8 cellular contexts compared by ENCODE assay signal in genomic region chr1:150150511-150151021, GRCh38. TPM values are rescaled to one million over a fixed set of nuclear protein-coding genes. Genes with fewer than 3 reads are reported as not detected.
DNase-seq lines count a peak whose midpoint lies in the region; ATAC-seq and TF ChIP-seq lines count a peak whose summit lies in the region.

No MANE protein-coding gene starts in this region.

- peaks cover 57% of the 10 kb centered on the region for H3K4me1 ChIP-seq in OCI-LY7 (ENCODE audit: insufficient read depth, low read length, poor library complexity, severe bottlenecking)

- peaks cover 46% of the 10 kb centered on the region; the same call in 1 of the 2 replicates for H3K79me2 ChIP-seq in OCI-LY7 (ENCODE audit: insufficient read depth, low read depth, low read length)

- no peaks in the 10 kb centered on the region for H3K9me3 ChIP-seq in OCI-LY7 (ENCODE audit: low read length)

- POLR2A ChIA-PET in OCI-LY7 (lab: Charles Lee): interaction anchor here (1.9 to 4.5 kb wide), 2 partner anchors 11 to 14 kb away, joined by 9 to 38 read pairs; no protein-coding TSS in a partner anchor

- H2AFZ ChIP-seq in OCI-LY7 (ENCODE audit: low read length): peak overlapping the region; percentile 10; the same call in 1 of the 2 replicates

- no TSS peak for BruUV-seq in OCI-LY7 (replicated peaks; lab: Mats Ljungman, UMichigan)

- peak overlapping the region; percentile 90 for H3K27ac ChIP-seq in OCI-LY7 (ENCODE audit: low read depth, low read length, poor library complexity, severe bottlenecking)
- peak overlapping the region; percentile 78 for H3K27ac ChIP-seq in layer of hippocampus (ENCODE audit: low read depth, low read length)

- H3K4me3 ChIP-seq in OCI-LY7 (ENCODE audit: low read depth, low read length, poor library complexity, severe bottlenecking) (peak overlapping the region; percentile 99), astrocyte of the cerebellum (ENCODE audit: low read depth, low read length) (peak overlapping the region; percentile 86)

- H4K20me1 ChIP-seq in OCI-LY7 (ENCODE audit: insufficient read depth, low read length): no peaks in the 10 kb centered on the region

- CTCF ChIA-PET in OCI-LY7 (lab: Charles Lee; ENCODE audit: unreplicated experiment): interaction anchor here (1.0 kb wide), 1 partner anchor 82 kb away, joined by 3 read pairs; no protein-coding TSS in a partner anchor

- intact Hi-C loops in OCI-LY7 (cut with micrococcal nuclease; ENCODE audit: unreplicated experiment): loop anchor here (1.0 to 2.0 kb wide), 2 partner anchors 10 to 14 kb away; no protein-coding TSS in a partner anchor

- TF ChIP-seq CTCF in OCI-LY7 (conservative IDR thresholded peaks at IDR 0.05; ENCODE audit: low read length) (no peak), astrocyte of the cerebellum (IDR thresholded peaks at IDR 0.05; ENCODE audit: low read depth, low read length, missing control alignments) (no peak)

- DNase-seq in OCI-LY7 (ENCODE audit: low spot score) (peak; percentile 50), astrocyte of the cerebellum (ENCODE audit: low read depth) (no peak), GDM1 (lab: John Stamatoyannopoulos, UW) (no peak)
- DNase-seq in stimulated activated naive CD8-positive, alpha-beta T cell treated with anti-CD3 and anti-CD28 coated beads, Interleukin-15, Interleukin-2, amounts not matched to agents 100 U/mL and 50 U/mL, for 24 hours: peak; percentile 47

- peak; percentile 3 for ATAC-seq in GM18867 (IDR thresholded peaks at IDR 0.05; ENCODE audit: unreplicated experiment)
- no peak for ATAC-seq in stimulated activated naive CD8-positive, alpha-beta T cell treated with anti-CD3 and anti-CD28 coated beads, Interleukin-15, Interleukin-2, amounts not matched to agents 100 U/mL and 50 U/mL, for 24 hours
- ATAC-seq in GM18858 (IDR thresholded peaks at IDR 0.05; ENCODE audit: unreplicated experiment): no peak
- ATAC-seq in HG02588 (IDR thresholded peaks at IDR 0.05; ENCODE audit: unreplicated experiment): no peak

- H3K36me3 ChIP-seq in OCI-LY7 (ENCODE audit: insufficient read depth, low read length): peaks cover 52% of the 10 kb centered on the region

- no peaks in the 10 kb centered on the region for H3K27me3 ChIP-seq in layer of hippocampus (ENCODE audit: control insufficient read depth, insufficient read depth, low read length)

- H3K4me2 ChIP-seq in OCI-LY7 (ENCODE audit: low read length): peak overlapping the region; percentile 85

- in situ Hi-C loops in astrocyte of the cerebellum (cut with HindIII; ENCODE audit: low sequenced_read_pairs): no loop called here

- H3K9me2 ChIP-seq in OCI-LY7 (ENCODE audit: insufficient read depth, low read length): no peaks in the 10 kb centered on the region

RNA-seq across cellular contexts. Expression of gene PLEKHO1, which starts 0.8 kb away (rescaled TPM):
- total RNA-seq in OCI-LY7 (2014; rRNA removed; shearing (Covaris generic)): 122 and 127 TPM in 2 replicates
- total RNA-seq in OCI-LY7 (2022): 75.5 and 82.4 TPM in 2 replicates

Comparison
In these comparisons a context has a peak if more than half of its experiments do, and no peak if none do; other contexts are left out.
1. DNase-seq: peak in OCI-LY7 (single experiment) and stimulated activated naive CD8-positive, alpha-beta T cell treated with anti-CD3 and anti-CD28 coated beads, Interleukin-15, Interleukin-2, amounts not matched to agents 100 U/mL and 50 U/mL, for 24 hours (single experiment); none in astrocyte of the cerebellum (single experiment) and GDM1 (single experiment).